1 cellular context compared by ENCODE assay signal in genomic region chr2:234964631-234965461, GRCh38.
A peak's percentile ranks its signal among the peaks of the same experiment; 100 is the strongest.
TF ChIP-seq lines count a peak whose summit lies in the region.

No MANE protein-coding gene starts in this region.

TF ChIP-seq in HepG2, 621 proteins besides CTCF, POLR2A, EP300 and RAD21 (continued from another document):
- TF ChIP-seq POGK (CRISPR knock-in tag; conservative IDR thresholded peaks at IDR 0.05): 0 out of 2 replicates have a peak, but pooled peaks have one; percentile 27
- no peak for TF ChIP-seq HOXA3 (CRISPR knock-in tag; IDR thresholded peaks at IDR 0.05)
- TF ChIP-seq RARA (CRISPR knock-in tag; IDR thresholded peaks at IDR 0.05): peak; percentile 50; the same call in 1 of the 2 replicates
- TF ChIP-seq TFE3 (CRISPR knock-in tag; IDR thresholded peaks at IDR 0.05): no peak
- TF ChIP-seq ZFP82 (CRISPR knock-in tag; IDR thresholded peaks at IDR 0.05; ENCODE audit: borderline replicate concordance): no peak
- TF ChIP-seq HMG20A (CRISPR knock-in tag; IDR thresholded peaks at IDR 0.05; ENCODE audit: borderline replicate concordance): no peak
- peak; percentile 62 for TF ChIP-seq NR2F6 (IDR thresholded peaks at IDR 0.05)
- TF ChIP-seq NR2F6 (CRISPR knock-in tag; IDR thresholded peaks at IDR 0.05): peak; percentile 64; the same call in 1 of the 2 replicates
- no peak for TF ChIP-seq MYNN (CRISPR knock-in tag; IDR thresholded peaks at IDR 0.05; ENCODE audit: low read depth)
- TF ChIP-seq IKZF1 (IDR thresholded peaks at IDR 0.05): no peak
- TF ChIP-seq MED1 (CRISPR knock-in tag; IDR thresholded peaks at IDR 0.05): 0 out of 2 replicates have a peak, but pooled peaks have one; percentile 38
- no peak for TF ChIP-seq ZNF432 (CRISPR knock-in tag; IDR thresholded peaks at IDR 0.05; ENCODE audit: borderline replicate concordance)
- peak; percentile 76; the same call in 1 of the 2 replicates for TF ChIP-seq NR2C2 (CRISPR knock-in tag; IDR thresholded peaks at IDR 0.05; ENCODE audit: borderline replicate concordance)
- no peak for TF ChIP-seq ZNF296 (CRISPR knock-in tag; conservative IDR thresholded peaks at IDR 0.05)
- no peak for TF ChIP-seq PRDM10 (CRISPR knock-in tag; IDR thresholded peaks at IDR 0.05; ENCODE audit: low read depth)
- TF ChIP-seq TBL1XR1 (IDR thresholded peaks at IDR 0.05; ENCODE audit: borderline replicate concordance, low read length, partially characterized antibody): no peak
- no peak for TF ChIP-seq MZF1 (CRISPR knock-in tag; IDR thresholded peaks at IDR 0.05; ENCODE audit: borderline replicate concordance)
- peak; percentile 24; the same call in 1 of the 2 replicates for TF ChIP-seq NCOA2 (CRISPR knock-in tag; IDR thresholded peaks at IDR 0.05)
- no peak for TF ChIP-seq ZNF142 (CRISPR knock-in tag; IDR thresholded peaks at IDR 0.05)
- TF ChIP-seq SAP130 (CRISPR knock-in tag; IDR thresholded peaks at IDR 0.05; ENCODE audit: low read depth): peak; percentile 63
- no peak for TF ChIP-seq ZFP90 (CRISPR knock-in tag; IDR thresholded peaks at IDR 0.05; ENCODE audit: borderline replicate concordance)
- no peak for TF ChIP-seq SOX13 (IDR thresholded peaks at IDR 0.05)
- TF ChIP-seq SOX13 (CRISPR knock-in tag; conservative IDR thresholded peaks at IDR 0.05 in 1 of 2, IDR thresholded peaks at IDR 0.05 in 1 of 2): 0 out of 4 replicates have a peak, but pooled peaks of 1 of the 2 experiments have one; percentile 13
- TF ChIP-seq U2AF2 (IDR thresholded peaks at IDR 0.05; ENCODE audit: low read depth, low read length): no peak
- no peak for TF ChIP-seq CBX1 (IDR thresholded peaks at IDR 0.05; ENCODE audit: low read depth)
- 0 out of 2 replicates have a peak, but pooled peaks have one; percentile 37 for TF ChIP-seq ZNF878 (CRISPR knock-in tag; IDR thresholded peaks at IDR 0.05)
- TF ChIP-seq ZBTB34 (CRISPR knock-in tag; IDR thresholded peaks at IDR 0.05): no peak
- TF ChIP-seq ZNF329 (CRISPR knock-in tag; IDR thresholded peaks at IDR 0.05; ENCODE audit: low read depth): no peak
- TF ChIP-seq ZNF292 (CRISPR knock-in tag; IDR thresholded peaks at IDR 0.05; ENCODE audit: borderline replicate concordance, low read depth): peak; percentile 59; the same call in 1 of the 2 replicates
- TF ChIP-seq ZNF687 (CRISPR knock-in tag; IDR thresholded peaks at IDR 0.05): peak; percentile 48
- TF ChIP-seq ZBTB38 (CRISPR knock-in tag; IDR thresholded peaks at IDR 0.05): peak; percentile 74; the same call in 1 of the 2 replicates
- TF ChIP-seq RXRB (CRISPR knock-in tag; IDR thresholded peaks at IDR 0.05; ENCODE audit: borderline replicate concordance): 0 out of 2 replicates have a peak, but pooled peaks have one; percentile 21
- TF ChIP-seq ZGPAT (CRISPR knock-in tag; IDR thresholded peaks at IDR 0.05): 0 out of 2 replicates have a peak, but pooled peaks have one; percentile 19
TF ChIP-seq in HepG2: peak in this region for 34.
